19 cellular contexts compared by ENCODE assay signal in the genomic region with DNA sequence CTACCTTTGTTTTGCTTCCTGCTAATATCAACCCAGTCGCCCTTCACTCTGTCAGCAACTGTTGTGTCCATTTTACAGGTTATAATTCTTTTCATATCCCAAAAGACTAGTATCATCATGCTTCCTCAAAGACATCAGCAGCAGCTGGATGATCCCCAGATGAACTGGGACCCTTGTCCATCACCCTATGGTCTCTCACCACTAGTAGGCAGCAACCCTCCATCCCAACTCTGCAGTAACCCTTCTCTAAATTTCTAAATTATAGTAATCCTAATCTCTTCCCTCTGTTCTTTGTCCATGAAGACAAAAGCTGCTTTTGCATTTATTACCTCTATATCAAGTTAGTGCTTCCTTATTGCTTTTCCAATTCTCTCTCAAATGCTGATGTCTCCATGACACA.
DNase-seq lines count a peak whose midpoint lies in the region; ATAC-seq, FAIRE-seq and TF ChIP-seq lines count a peak whose summit lies in the region.
"Had no signal": no experiment of that assay in that cellular context is flagged by ENCODE, and none has a peak within 500 bp of the region (broad histone marks: within the 10 kb centered on the region; RNA-seq: fewer than 3 reads in every experiment).

No MANE protein-coding gene starts in this region.

- H3K9me3 Mint-ChIP-seq in osteocyte (ENCODE audit: unreplicated experiment): no peaks in the 10 kb centered on the region

- H3K4me3 ChIP-seq in choroid plexus epithelial cell (ENCODE audit: low read depth, low read length) (no peak overlapping the region), small intestine (ENCODE audit: low read depth in 1 of 2, low read length in 2 of 2) (no peak overlapping the region)
- H3K4me3 ChIP-seq: gastroesophageal sphincter, right lobe of liver, testis had no signal

- no peaks in the 10 kb centered on the region for H3K4me1 ChIP-seq in small intestine (ENCODE audit: control insufficient read depth in 2 of 2, insufficient read depth in 1 of 2, low read depth in 1 of 2, low read length in 1 of 2)
- H3K4me1 ChIP-seq: gastroesophageal sphincter, right lobe of liver, testis had no signal

- no peak overlapping the region for H3K27ac ChIP-seq in small intestine (ENCODE audit: low read depth in 1 of 2, low read length in 1 of 2)
- H3K27ac ChIP-seq: gastroesophageal sphincter, right lobe of liver, testis had no signal

- H3K4me1 Mint-ChIP-seq in osteocyte (ENCODE audit: unreplicated experiment): no peaks in the 10 kb centered on the region

- no peaks in the 10 kb centered on the region for H3K36me3 ChIP-seq in small intestine (ENCODE audit: control insufficient read depth in 2 of 2, insufficient read depth in 2 of 2, low read length in 2 of 2)
- H3K36me3 ChIP-seq: gastroesophageal sphincter, right lobe of liver had no signal

- 31 to 44% (median 33%) methylated on average over 1 of the region's 1 CpG for WGBS in small intestine, 3 donors

- H3K4me3 Mint-ChIP-seq in osteocyte (ENCODE audit: unreplicated experiment): no peak overlapping the region
- H3K4me3 Mint-ChIP-seq: HFFc6 had no signal

- FAIRE-seq in small intestine (lab: Jason Lieb, UNC): no peak
- FAIRE-seq: keratinocyte, TTC549 had no signal

- H3K36me3 Mint-ChIP-seq in osteocyte (ENCODE audit: unreplicated experiment): no peaks in the 10 kb centered on the region

- no peak for TF ChIP-seq POLR2A in GM18505 (IDR thresholded peaks at IDR 0.05; ENCODE audit: borderline replicate concordance, extremely low read depth, insufficient read depth, insufficient read length)

- no peak for ATAC-seq in GM18505 (IDR thresholded peaks at IDR 0.05; ENCODE audit: unreplicated experiment)
- ATAC-seq: gastroesophageal sphincter, right lobe of liver had no signal

- DNase-seq in DMS53 (lab: John Stamatoyannopoulos, UW): peak; percentile 26
- DNase-seq in DMS53 treated with DMSO at 0.1 percent for 48 hours (lab: John Stamatoyannopoulos, UW; ENCODE audit: unreplicated experiment): no peak
- peak; percentile 3 for DNase-seq in NAMALWA (ENCODE audit: low spot score)
- no peak for DNase-seq in choroid plexus epithelial cell (ENCODE audit: low read depth)
- no peak for DNase-seq in osteocyte (ENCODE audit: extremely low spot score, unreplicated experiment)
- no peak for DNase-seq in cerebellar nuclear complex (lab: John Stamatoyannopoulos, UW)
- no peak for DNase-seq in small intestine
- DNase-seq: 8988T; DND-41; HFFc6; NCI-H1417; NCI-H226; right lobe of liver; stimulated activated CD4-positive, alpha-beta T cell treated with anti-CD3 and anti-CD28 coated beads, Interleukin-1b, Interleukin-23, amount 100 ng/mL, for 48 hours; testis had no signal

- no peaks in the 10 kb centered on the region for H3K27me3 ChIP-seq in small intestine (ENCODE audit: control insufficient read depth in 2 of 2, insufficient read depth in 2 of 2, low read length in 2 of 2)
- H3K27me3 ChIP-seq: gastroesophageal sphincter, right lobe of liver, testis had no signal

- TF ChIP-seq CTCF in choroid plexus epithelial cell (conservative IDR thresholded peaks at IDR 0.05; ENCODE audit: low read depth, low read length) (peak; percentile 49), osteocyte (IDR thresholded peaks at IDR 0.05) (peak; percentile 17)

- H3K9me3 ChIP-seq in small intestine (ENCODE audit: control insufficient read depth, low read depth): no peaks in the 10 kb centered on the region
- H3K9me3 ChIP-seq: gastroesophageal sphincter, right lobe of liver, testis had no signal

- H3K27me3 Mint-ChIP-seq in osteocyte (ENCODE audit: unreplicated experiment): peaks cover 3% of the 10 kb centered on the region

- H3K27ac Mint-ChIP-seq in osteocyte (ENCODE audit: unreplicated experiment): no peak overlapping the region
- H3K27ac Mint-ChIP-seq: HFFc6 had no signal

Comparison
In these comparisons a context has a peak if more than half of its experiments do, and no peak if none do; other contexts are left out.
1. DNase-seq: peak in DMS53 (single experiment) and NAMALWA (single experiment); none in DMS53 treated with DMSO at 0.1 percent for 48 hours (single experiment), choroid plexus epithelial cell (single experiment), osteocyte (single experiment), cerebellar nuclear complex (0 of 2) and small intestine (single experiment).